In the genomic region with DNA sequence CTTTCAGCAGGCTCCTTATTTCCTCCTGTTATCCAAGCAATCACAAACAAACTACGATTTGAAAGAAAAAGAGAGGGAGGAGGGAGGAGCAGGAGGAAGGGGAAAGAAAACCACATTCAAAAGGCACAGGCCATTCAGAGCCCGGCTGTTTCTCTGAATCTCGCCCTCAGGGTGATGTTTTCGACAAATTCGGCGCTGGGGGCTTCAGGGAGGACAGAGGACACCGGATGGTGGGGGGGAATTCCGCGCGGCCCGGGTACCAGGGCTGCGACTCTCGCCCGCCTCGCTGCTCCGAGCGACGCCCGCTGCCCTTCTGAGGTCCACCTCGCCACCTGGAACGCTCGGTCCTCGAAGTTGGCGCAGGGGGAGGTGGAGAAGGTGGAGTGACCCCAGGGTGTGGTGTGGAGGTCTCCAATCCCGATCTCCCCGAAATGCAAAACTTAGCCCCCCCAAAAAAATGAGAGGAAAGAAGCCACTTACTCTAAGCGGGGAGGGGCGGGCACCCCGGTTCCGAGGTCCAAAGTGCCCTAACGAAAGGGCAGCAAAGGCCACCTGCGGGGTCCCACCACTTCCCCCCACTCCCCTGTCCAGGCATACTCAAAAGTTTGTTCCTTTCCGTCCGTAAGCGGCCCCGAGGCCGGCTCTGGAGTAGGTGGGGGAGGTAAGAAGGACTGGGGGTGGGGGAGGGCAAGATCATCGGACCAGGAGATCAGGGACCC, we compare ENCODE assay signal across 9 cellular contexts. TPM values are rescaled to one million over a fixed set of nuclear protein-coding genes. Genes with fewer than 3 reads are reported as not detected.
A peak's percentile ranks its signal among the peaks of the same experiment; 100 is the strongest.
DNase-seq lines count a peak whose midpoint lies in the region; ATAC-seq, FAIRE-seq and TF ChIP-seq lines count a peak whose summit lies in the region.
"Had no signal": no experiment of that assay in that cellular context is flagged by ENCODE, and none has a peak within 500 bp of the region (broad histone marks: within the 10 kb centered on the region; RNA-seq: fewer than 3 reads in every experiment).

No MANE protein-coding gene starts in this region.

- no peaks in the 10 kb centered on the region for H3K79me2 ChIP-seq in GM23248 (ENCODE audit: insufficient read depth)

- FAIRE-seq in D721Med (lab: Jason Lieb, UNC) = no peak

- H3K27me3 ChIP-seq in GM23248 (replicated peaks; ENCODE audit: insufficient read depth) (peaks cover 42% of the 10 kb centered on the region), WERI-Rb-1 (ENCODE audit: insufficient read depth, low read depth, severe bottlenecking) (no peaks in the 10 kb centered on the region), left lung (peaks cover 27 to 81% of the 10 kb centered on the region in 2 donors), skeletal muscle tissue (ENCODE audit: control insufficient read depth in 3 of 3, insufficient read depth in 3 of 3, low read length in 3 of 3) (peaks cover 31 to 35% (median 32%) of the 10 kb centered on the region in 3 donors)

- no peak for TF ChIP-seq CTCF in WERI-Rb-1 (IDR thresholded peaks at IDR 0.05; ENCODE audit: low read depth, low read length)
- TF ChIP-seq CTCF in left lung (IDR thresholded peaks at IDR 0.05) = no peak
- TF ChIP-seq CTCF in D721Med (IDR thresholded peaks at IDR 0.05; ENCODE audit: insufficient read depth, missing control alignments) = no peak

- H3K9me3 ChIP-seq in GM23248 (ENCODE audit: low read depth) (no peaks in the 10 kb centered on the region), WERI-Rb-1 (ENCODE audit: severe bottlenecking) (no peaks in the 10 kb centered on the region), left lung (no peaks in the 10 kb centered on the region), skeletal muscle tissue (ENCODE audit: control insufficient read depth in 3 of 3, low read length in 3 of 3) (no peaks in the 10 kb centered on the region)

- H3K27ac ChIP-seq in GM23248 = no peak overlapping the region
- H3K27ac ChIP-seq in WERI-Rb-1 = no peak overlapping the region
- H3K27ac ChIP-seq in left lung = no peak overlapping the region
- no peak overlapping the region for H3K27ac ChIP-seq in skeletal muscle tissue (ENCODE audit: low read depth, low read length)

- DNase-seq in GM23248 (no peak), WERI-Rb-1 (no peak), left lung (peak in 1 of 2 donors; percentile 67), D721Med (ENCODE audit: insufficient read length, low spot score) (no peak), GF-D8 (lab: John Stamatoyannopoulos, UW) (no peak), UCSD-AML1 (lab: John Stamatoyannopoulos, UW; ENCODE audit: unreplicated experiment) (no peak)
- DNase-seq: NCI-H1436 treated with DMSO at 0.1 percent for 48 hours; stimulated activated CD4-positive, alpha-beta T cell treated with anti-CD3 and anti-CD28 coated beads, Interleukin-4, amount 100 ng/mL, for 4 hours had no signal

- intact Hi-C loops in left lung (cut with DNase I) = no loop called here

- 2% methylated on average over 37 to 38 of the region's 38 CpGs for WGBS in GM23248 (ENCODE audit: low coverage in 1 of 2, low lambda C conversion rate in 2 of 2, missing lambda C conversion rate in 2 of 2), 2 experiments

- no peak overlapping the region for H3K9ac ChIP-seq in GM23248
- no peak overlapping the region for H3K9ac ChIP-seq in skeletal muscle tissue (ENCODE audit: low read depth in 1 of 3, low read length in 3 of 3)

- H4K20me1 ChIP-seq in GM23248 (ENCODE audit: insufficient read depth) = no peaks in the 10 kb centered on the region

- H3K4me3 ChIP-seq in GM23248 (no peak overlapping the region), WERI-Rb-1 (ENCODE audit: low read depth, low read length) (peak overlapping the region; percentile 62), left lung (peak overlapping the region; percentile 31 to 38), skeletal muscle tissue (ENCODE audit: low read length in 3 of 3) (peak overlapping the region; percentile 22 to 59 (median 24))

- H3K4me1 ChIP-seq in GM23248 (ENCODE audit: insufficient read depth) = no peaks in the 10 kb centered on the region
- peaks cover 0 to 2% of the 10 kb centered on the region in 2 donors for H3K4me1 ChIP-seq in left lung
- peaks cover 0 to 4% (median 0%) of the 10 kb centered on the region in 3 donors for H3K4me1 ChIP-seq in skeletal muscle tissue (ENCODE audit: control insufficient read depth in 3 of 3, insufficient read depth in 3 of 3, low read length in 3 of 3)

- no peaks in the 10 kb centered on the region for H3F3A ChIP-seq in GM23248 (ENCODE audit: insufficient read depth)

- H3K4me2 ChIP-seq in GM23248 (ENCODE audit: unreplicated experiment) = no peak overlapping the region

- in situ Hi-C loops in GM23248 (cut with MboI) = no loop called here

- no peaks in the 10 kb centered on the region for H3K36me3 ChIP-seq in GM23248 (ENCODE audit: low read depth)
- H3K36me3 ChIP-seq in WERI-Rb-1 = no peaks in the 10 kb centered on the region
- no peaks in the 10 kb centered on the region for H3K36me3 ChIP-seq in left lung
- H3K36me3 ChIP-seq in skeletal muscle tissue (ENCODE audit: control insufficient read depth in 3 of 3, insufficient read depth in 3 of 3, low read length in 3 of 3) = no peaks in the 10 kb centered on the region

- no peaks in the 10 kb centered on the region for H3K9me2 ChIP-seq in GM23248 (ENCODE audit: insufficient read depth)

- H2AFZ ChIP-seq in GM23248 = peak overlapping the region; percentile 18; the same call in 1 of the 2 replicates

- peak; percentile 57 for ATAC-seq in left lung

RNA-seq across cellular contexts. Expression of gene TOX3, which starts 1.2 kb away (rescaled TPM):
- not detected in 2 replicates for total RNA-seq in GM23248 (2014; rRNA removed; shearing (Covaris generic))
- not detected in 2 replicates for polyA plus RNA-seq in GM23248 (2016; fragmentation: Nextera tagmentation; extraction: Ambion mirVana)
- total RNA-seq in left lung (1 to 10 TPM; 2.8 to 3.0 TPM), skeletal muscle tissue (0.52 TPM)
